ENCODE assay signal across 1 cellular context in genomic region chr18:37481491-37481890, GRCh38.
TF ChIP-seq lines count a peak whose summit lies in the region.

No MANE protein-coding gene starts in this region.

TF ChIP-seq in H1, 55 proteins besides CTCF, POLR2A, EP300 and RAD21 (continued from another document):
- TF ChIP-seq CHD7 (IDR thresholded peaks at IDR 0.05; ENCODE audit: insufficient replicate concordance, low read length): no peak
- TF ChIP-seq BRCA1 (IDR thresholded peaks at IDR 0.05; ENCODE audit: low read depth, low read length): no peak
- no peak for TF ChIP-seq SAP30 (IDR thresholded peaks at IDR 0.05; ENCODE audit: insufficient read depth, insufficient replicate concordance, low read length)
